ENCODE assay signal across 8 cellular contexts in genomic region chrX:12984629-12985303, GRCh38. TPM values are rescaled to one million over a fixed set of nuclear protein-coding genes. Genes with fewer than 3 reads are reported as not detected.
A peak's percentile ranks its signal among the peaks of the same experiment; 100 is the strongest.
DNase-seq lines count a peak whose midpoint lies in the region; ATAC-seq lines count a peak whose summit lies in the region.

No MANE protein-coding gene starts in this region.

- WGBS in trophoblast cell (ENCODE audit: extremely low coverage, insufficient coverage, insufficient read length) = no CpG with 5 or more reads among the region's 5 CpGs

- no peaks in the 10 kb centered on the region for H3K9me3 ChIP-seq in trophoblast cell (ENCODE audit: insufficient read depth, low read depth, low read length)

- no peak overlapping the region for H3K4me2 ChIP-seq in trophoblast cell (ENCODE audit: low read length)

- DNase-seq in AG08396 (ENCODE audit: low spot score) = peak; percentile 19
- peak; percentile 58 for DNase-seq in NOMO-1 treated with dmso at 0.1 percent for 144 hours (lab: John Stamatoyannopoulos, UW; ENCODE audit: unreplicated experiment)
- peak; percentile 49 for DNase-seq in amniotic epithelial cell (ENCODE audit: low read depth)
- peak in 1 of 2 donors; percentile 51 for DNase-seq in trophoblast cell
- DNase-seq in middle frontal gyrus (ENCODE audit: extremely low spot score, low spot score) = no peak
- DNase-seq in germinal center (ENCODE audit: low spot score) = no peak

- H2BK12ac ChIP-seq in trophoblast cell (ENCODE audit: low read length) = peak overlapping the region; percentile 49

- no peak overlapping the region for H4K91ac ChIP-seq in trophoblast cell (ENCODE audit: low read depth, low read length)

- no peak overlapping the region for H2AFZ ChIP-seq in trophoblast cell (ENCODE audit: insufficient read depth, low read length, poor library complexity)

- peak; percentile 71 for ATAC-seq in GM18873 (IDR thresholded peaks at IDR 0.05; ENCODE audit: low FRiP score, unreplicated experiment)
- ATAC-seq in HG03103 (IDR thresholded peaks at IDR 0.05; ENCODE audit: low read depth, unreplicated experiment) = peak; percentile 71

- no peak overlapping the region for H3K23ac ChIP-seq in trophoblast cell (ENCODE audit: low read length)

- no peak overlapping the region for H3K14ac ChIP-seq in trophoblast cell (ENCODE audit: low read length)

- H3K79me2 ChIP-seq in trophoblast cell (ENCODE audit: control insufficient read depth, insufficient read depth, low read length, poor library complexity) = no peaks in the 10 kb centered on the region

- H3K36me3 ChIP-seq in trophoblast cell (ENCODE audit: control insufficient read depth in 1 of 2, insufficient read depth in 2 of 2, low read length in 2 of 2) = no peaks in the 10 kb centered on the region

- H3K18ac ChIP-seq in trophoblast cell (ENCODE audit: low read length) = no peak overlapping the region

- H3K27ac ChIP-seq in trophoblast cell (ENCODE audit: low read depth, low read length) = no peak overlapping the region

- no peak overlapping the region for H4K8ac ChIP-seq in trophoblast cell (ENCODE audit: low read depth, low read length)

- no peak overlapping the region for H2AK5ac ChIP-seq in trophoblast cell (ENCODE audit: low read length)

- no peak overlapping the region for H3K9ac ChIP-seq in trophoblast cell (ENCODE audit: low read length)

- H3K4ac ChIP-seq in trophoblast cell (ENCODE audit: low read depth, low read length) = no peak overlapping the region

- peaks cover 0 to 2% of the 10 kb centered on the region in 2 experiments for H3K4me1 ChIP-seq in trophoblast cell (ENCODE audit: control insufficient read depth in 1 of 2, insufficient read depth in 2 of 2, low read length in 2 of 2)

- H3K4me3 ChIP-seq in trophoblast cell (ENCODE audit: low read depth, low read length) = no peak overlapping the region

- no peaks in the 10 kb centered on the region for H3K27me3 ChIP-seq in trophoblast cell (ENCODE audit: insufficient read depth, low read length)

- H3K79me1 ChIP-seq in trophoblast cell (ENCODE audit: low read length) = no peaks in the 10 kb centered on the region

- H2BK5ac ChIP-seq in trophoblast cell (ENCODE audit: low read depth, low read length, poor library complexity) = no peak overlapping the region

- H4K12ac ChIP-seq in trophoblast cell (ENCODE audit: low read depth, low read length) = no peak overlapping the region

- no peak overlapping the region for H2BK120ac ChIP-seq in trophoblast cell (ENCODE audit: insufficient read depth, low read length, poor library complexity)

RNA-seq across cellular contexts. Expression of gene TMSB4X, which starts 9.9 kb away (rescaled TPM):
- polyA plus RNA-seq in trophoblast cell (2013) = 2,127 and 2,260 TPM in 2 replicates

RNA-seq across cellular contexts. Expression of gene FAM9C, which starts 59.7 kb away (rescaled TPM):
- polyA plus RNA-seq in trophoblast cell (2013) = not detected in 2 replicates

Comparison
In these comparisons a context has a peak if more than half of its experiments do, and no peak if none do; other contexts are left out.
1. DNase-seq: peak in AG08396 (single experiment), NOMO-1 treated with dmso at 0.1 percent for 144 hours (single experiment) and amniotic epithelial cell (single experiment); none in middle frontal gyrus (single experiment) and germinal center (single experiment).